1 cellular context compared by ENCODE assay signal in genomic region chr3:197408177-197408957, GRCh38.
TF ChIP-seq lines count a peak whose summit lies in the region.

No MANE protein-coding gene starts in this region.

TF ChIP-seq in SK-N-SH, 30 proteins besides CTCF, POLR2A, EP300 and RAD21 (continued from another document):
- TF ChIP-seq MEF2A (IDR thresholded peaks at IDR 0.05; ENCODE audit: borderline replicate concordance, low read depth) (no peak), MXI1 (IDR thresholded peaks at IDR 0.05; ENCODE audit: low read depth, low read length) (no peak), USF1 (IDR thresholded peaks at IDR 0.05; ENCODE audit: borderline replicate concordance, low read depth) (no peak), IRF3 (IDR thresholded peaks at IDR 0.05; ENCODE audit: low read depth, low read length) (no peak), FOXM1 (IDR thresholded peaks at IDR 0.05; ENCODE audit: low read depth) (no peak)
